In the genomic region with DNA sequence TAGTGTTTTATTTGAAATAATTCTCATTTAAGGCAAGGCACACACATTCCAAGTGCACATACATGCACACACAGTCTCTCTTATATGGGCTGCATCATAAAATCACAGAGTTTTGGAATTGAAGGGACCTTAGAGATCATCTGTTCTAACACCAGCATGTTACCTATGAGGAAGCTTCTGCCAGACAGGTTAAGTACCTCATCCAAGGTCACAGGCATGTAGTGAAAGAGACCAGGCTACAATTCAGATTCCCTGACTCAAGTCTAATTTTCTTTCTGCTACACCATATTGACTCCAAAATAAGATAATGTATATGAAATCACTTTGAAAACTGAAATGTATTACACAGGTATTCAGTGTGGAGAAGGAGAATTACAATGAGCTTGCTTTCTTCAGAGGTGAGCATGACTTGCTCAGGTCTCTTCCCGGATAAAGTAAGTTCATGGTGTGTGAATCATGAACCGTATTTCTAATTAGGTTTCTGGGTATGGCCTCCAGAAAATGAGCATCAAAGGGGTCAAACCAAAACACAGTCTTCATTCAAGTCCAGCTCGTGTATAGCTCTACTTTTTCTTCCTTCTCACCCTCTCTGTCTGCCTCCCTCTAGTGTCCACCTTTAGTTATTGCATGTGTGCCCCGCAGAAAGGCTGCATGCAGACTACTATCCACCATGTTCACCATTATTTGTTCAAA, we compare ENCODE assay signal across 7 cellular contexts.
DNase-seq lines count a peak whose midpoint lies in the region; ATAC-seq and TF ChIP-seq lines count a peak whose summit lies in the region.

No MANE protein-coding gene starts in this region.

- ATAC-seq in HG03175 (IDR thresholded peaks at IDR 0.05; ENCODE audit: unreplicated experiment): peak; percentile 76

- no peak overlapping the region for H3K4me3 ChIP-seq in GM12865 (ENCODE audit: low read depth, low read length)

- DNase-seq in GM12865 (ENCODE audit: low read depth): peak; percentile 78
- peak; percentile 44 for DNase-seq in NCI-H446 treated with DMSO at 0.1 percent for 48 hours (lab: John Stamatoyannopoulos, UW)
- peak; percentile 44 for DNase-seq in activated CD4-positive, alpha-beta T cell treated with anti-CD3 and anti-CD28 coated beads, Interleukin-2, amount 50 U/mL, for 1 hour
- peak; percentile 36 for DNase-seq in effector CD4-positive, alpha-beta T cell
- peak; percentile 79 for DNase-seq in midbrain (lab: John Stamatoyannopoulos, UW)
- peak; percentile 22 to 23 for DNase-seq in stimulated activated CD8-positive, alpha-beta memory T cell treated with anti-CD3 and anti-CD28 coated beads, Interleukin-7, amount 100 ng/mL, for 1 hour (ENCODE audit: low read depth in 2 of 2)

- peak; percentile 89 for TF ChIP-seq CTCF in GM12865 (IDR thresholded peaks at IDR 0.05; ENCODE audit: insufficient read depth, low read depth, low read length, missing control alignments)

Comparison
In these comparisons a context has a peak if more than half of its experiments do, and no peak if none do; other contexts are left out.
1. DNase-seq: peak in every context shown above with its lines; median percentile 79 in midbrain; 78 in GM12865; 44 in NCI-H446 treated with DMSO at 0.1 percent for 48 hours; 44 in activated CD4-positive, alpha-beta T cell treated with anti-CD3 and anti-CD28 coated beads, Interleukin-2, amount 50 U/mL, for 1 hour; 36 in effector CD4-positive, alpha-beta T cell; 22 in stimulated activated CD8-positive, alpha-beta memory T cell treated with anti-CD3 and anti-CD28 coated beads, Interleukin-7, amount 100 ng/mL, for 1 hour.